ENCODE assay signal across 1 cellular context in genomic region chr15:89690276-89691218, GRCh38.
A peak's percentile ranks its signal among the peaks of the same experiment; 100 is the strongest.
TF ChIP-seq lines count a peak whose summit lies in the region.

TSS of gene PEX11A (minus strand) at chr15:89690754. CDS start at chr15:89690632, 122 bp downstream.
TSS of gene WDR93 (plus strand) at chr15:89690811. CDS start at chr15:89701747, 10,936 bp downstream.

TF ChIP-seq in HepG2, 621 proteins besides CTCF, POLR2A, EP300 and RAD21 (continued from another document):
- TF ChIP-seq DDIT3 (CRISPR knock-in tag; IDR thresholded peaks at IDR 0.05), result no peak
- TF ChIP-seq ZBTB3 (CRISPR knock-in tag; IDR thresholded peaks at IDR 0.05; ENCODE audit: borderline replicate concordance, low read depth), result no peak
- no peak for TF ChIP-seq ZNF33A (CRISPR knock-in tag; IDR thresholded peaks at IDR 0.05; ENCODE audit: borderline replicate concordance)
- TF ChIP-seq FOXK1 (CRISPR knock-in tag; IDR thresholded peaks at IDR 0.05; ENCODE audit: borderline replicate concordance, low read depth), result no peak
- TF ChIP-seq U2AF2 (IDR thresholded peaks at IDR 0.05; ENCODE audit: low read depth, low read length), result peak; percentile 86; the same call in 1 of the 2 replicates
- TF ChIP-seq ZFX (CRISPR knock-in tag; IDR thresholded peaks at IDR 0.05; ENCODE audit: low read depth), result peak; percentile 84
- TF ChIP-seq TFDP2 (CRISPR knock-in tag; IDR thresholded peaks at IDR 0.05), result no peak
- no peak for TF ChIP-seq BATF2 (CRISPR knock-in tag; IDR thresholded peaks at IDR 0.05)
- 0 out of 2 replicates have a peak, but pooled peaks have one; percentile 5 for TF ChIP-seq NFYB (CRISPR knock-in tag; IDR thresholded peaks at IDR 0.05)
- 0 out of 2 replicates have a peak, but pooled peaks have one; percentile 27 for TF ChIP-seq HOXA5 (CRISPR knock-in tag; IDR thresholded peaks at IDR 0.05)
- no peak for TF ChIP-seq ATRX (CRISPR knock-in tag; IDR thresholded peaks at IDR 0.05; ENCODE audit: borderline replicate concordance)
- TF ChIP-seq ZNF292 (CRISPR knock-in tag; IDR thresholded peaks at IDR 0.05; ENCODE audit: borderline replicate concordance, low read depth), result 0 out of 2 replicates have a peak, but pooled peaks have one; percentile 30
- TF ChIP-seq ZNF841 (CRISPR knock-in tag; IDR thresholded peaks at IDR 0.05; ENCODE audit: borderline replicate concordance), result no peak
- no peak for TF ChIP-seq FOXO4 (CRISPR knock-in tag; conservative IDR thresholded peaks at IDR 0.05)
- no peak for TF ChIP-seq MATR3 (CRISPR knock-in tag; IDR thresholded peaks at IDR 0.05)
- TF ChIP-seq PAWR (CRISPR knock-in tag; IDR thresholded peaks at IDR 0.05; ENCODE audit: borderline replicate concordance), result no peak
